1 cellular context compared by ENCODE assay signal in the genomic region with DNA sequence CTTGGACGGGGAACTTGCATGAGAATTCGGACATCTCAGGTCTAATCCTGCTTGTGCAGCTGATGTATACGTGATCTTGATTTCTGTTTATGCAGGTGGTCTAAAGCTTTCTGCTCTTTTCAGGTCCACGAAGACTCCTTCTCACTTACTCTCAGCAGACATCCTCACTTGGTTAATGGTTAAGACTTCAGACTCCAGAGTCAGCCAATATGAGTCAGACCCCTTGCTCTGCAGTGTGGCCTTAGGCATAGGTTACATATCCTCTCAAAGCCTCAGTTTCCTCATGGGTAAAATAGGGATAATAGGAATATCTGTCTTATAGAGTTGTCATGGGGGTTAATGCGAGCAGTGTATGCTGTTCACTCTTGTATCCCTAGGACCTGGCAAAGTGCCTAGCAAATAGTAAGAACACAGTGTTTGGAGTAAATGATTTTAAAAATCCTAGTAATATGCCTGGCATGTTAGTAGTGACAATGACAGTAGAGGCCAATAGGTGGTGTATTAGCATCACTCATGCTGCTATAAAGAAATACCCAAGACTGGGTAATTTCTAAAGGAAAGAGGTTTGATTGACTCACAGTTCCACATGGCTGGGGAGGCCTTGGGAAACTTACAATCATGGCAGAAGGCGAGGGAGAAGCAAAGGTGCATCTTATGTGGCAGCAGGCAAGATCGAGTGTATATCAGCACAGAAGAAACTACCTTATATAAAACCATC.
TF ChIP-seq lines count a peak whose summit lies in the region.

No MANE protein-coding gene starts in this region.

TF ChIP-seq in WTC11, 78 proteins besides CTCF, POLR2A, EP300 and RAD21 (continued from another document):
- TF ChIP-seq, protein P1, sequence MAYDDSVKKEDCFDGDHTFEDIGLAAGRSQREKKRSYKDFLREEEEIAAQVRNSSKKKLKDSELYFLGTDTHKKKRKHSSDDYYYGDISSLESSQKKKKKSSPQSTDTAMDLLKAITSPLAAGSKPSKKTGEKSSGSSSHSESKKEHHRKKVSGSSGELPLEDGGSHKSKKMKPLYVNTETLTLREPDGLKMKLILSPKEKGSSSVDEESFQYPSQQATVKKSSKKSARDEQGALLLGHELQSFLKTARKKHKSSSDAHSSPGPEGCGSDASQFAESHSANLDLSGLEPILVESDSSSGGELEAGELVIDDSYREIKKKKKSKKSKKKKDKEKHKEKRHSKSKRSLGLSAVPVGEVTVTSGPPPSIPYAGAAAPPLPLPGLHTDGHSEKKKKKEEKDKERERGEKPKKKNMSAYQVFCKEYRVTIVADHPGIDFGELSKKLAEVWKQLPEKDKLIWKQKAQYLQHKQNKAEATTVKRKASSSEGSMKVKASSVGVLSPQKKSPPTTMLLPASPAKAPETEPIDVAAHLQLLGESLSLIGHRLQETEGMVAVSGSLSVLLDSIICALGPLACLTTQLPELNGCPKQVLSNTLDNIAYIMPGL (CRISPR knock-in tag; IDR thresholded peaks at IDR 0.05): no peak
- TF ChIP-seq KAT7 (CRISPR knock-in tag; IDR thresholded peaks at IDR 0.05; ENCODE audit: borderline replicate concordance) (no peak), MXD4 (CRISPR knock-in tag; IDR thresholded peaks at IDR 0.05; ENCODE audit: borderline replicate concordance) (no peak), NR1H2 (CRISPR knock-in tag; IDR thresholded peaks at IDR 0.05) (no peak), EMX1 (CRISPR knock-in tag; IDR thresholded peaks at IDR 0.05) (no peak)
- TF ChIP-seq, protein P2, sequence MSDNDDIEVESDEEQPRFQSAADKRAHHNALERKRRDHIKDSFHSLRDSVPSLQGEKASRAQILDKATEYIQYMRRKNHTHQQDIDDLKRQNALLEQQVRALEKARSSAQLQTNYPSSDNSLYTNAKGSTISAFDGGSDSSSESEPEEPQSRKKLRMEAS (CRISPR knock-in tag; IDR thresholded peaks at IDR 0.05): no peak
- TF ChIP-seq, protein P3, sequence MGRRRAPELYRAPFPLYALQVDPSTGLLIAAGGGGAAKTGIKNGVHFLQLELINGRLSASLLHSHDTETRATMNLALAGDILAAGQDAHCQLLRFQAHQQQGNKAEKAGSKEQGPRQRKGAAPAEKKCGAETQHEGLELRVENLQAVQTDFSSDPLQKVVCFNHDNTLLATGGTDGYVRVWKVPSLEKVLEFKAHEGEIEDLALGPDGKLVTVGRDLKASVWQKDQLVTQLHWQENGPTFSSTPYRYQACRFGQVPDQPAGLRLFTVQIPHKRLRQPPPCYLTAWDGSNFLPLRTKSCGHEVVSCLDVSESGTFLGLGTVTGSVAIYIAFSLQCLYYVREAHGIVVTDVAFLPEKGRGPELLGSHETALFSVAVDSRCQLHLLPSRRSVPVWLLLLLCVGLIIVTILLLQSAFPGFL (CRISPR knock-in tag; IDR thresholded peaks at IDR 0.05; ENCODE audit: borderline replicate concordance): no peak
- TF ChIP-seq, protein P4, sequence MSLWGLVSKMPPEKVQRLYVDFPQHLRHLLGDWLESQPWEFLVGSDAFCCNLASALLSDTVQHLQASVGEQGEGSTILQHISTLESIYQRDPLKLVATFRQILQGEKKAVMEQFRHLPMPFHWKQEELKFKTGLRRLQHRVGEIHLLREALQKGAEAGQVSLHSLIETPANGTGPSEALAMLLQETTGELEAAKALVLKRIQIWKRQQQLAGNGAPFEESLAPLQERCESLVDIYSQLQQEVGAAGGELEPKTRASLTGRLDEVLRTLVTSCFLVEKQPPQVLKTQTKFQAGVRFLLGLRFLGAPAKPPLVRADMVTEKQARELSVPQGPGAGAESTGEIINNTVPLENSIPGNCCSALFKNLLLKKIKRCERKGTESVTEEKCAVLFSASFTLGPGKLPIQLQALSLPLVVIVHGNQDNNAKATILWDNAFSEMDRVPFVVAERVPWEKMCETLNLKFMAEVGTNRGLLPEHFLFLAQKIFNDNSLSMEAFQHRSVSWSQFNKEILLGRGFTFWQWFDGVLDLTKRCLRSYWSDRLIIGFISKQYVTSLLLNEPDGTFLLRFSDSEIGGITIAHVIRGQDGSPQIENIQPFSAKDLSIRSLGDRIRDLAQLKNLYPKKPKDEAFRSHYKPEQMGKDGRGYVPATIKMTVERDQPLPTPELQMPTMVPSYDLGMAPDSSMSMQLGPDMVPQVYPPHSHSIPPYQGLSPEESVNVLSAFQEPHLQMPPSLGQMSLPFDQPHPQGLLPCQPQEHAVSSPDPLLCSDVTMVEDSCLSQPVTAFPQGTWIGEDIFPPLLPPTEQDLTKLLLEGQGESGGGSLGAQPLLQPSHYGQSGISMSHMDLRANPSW (CRISPR knock-in tag; conservative IDR thresholded peaks at IDR 0.05; ENCODE audit: low read depth): no peak
